18 cellular contexts compared by ENCODE assay signal in the genomic region with DNA sequence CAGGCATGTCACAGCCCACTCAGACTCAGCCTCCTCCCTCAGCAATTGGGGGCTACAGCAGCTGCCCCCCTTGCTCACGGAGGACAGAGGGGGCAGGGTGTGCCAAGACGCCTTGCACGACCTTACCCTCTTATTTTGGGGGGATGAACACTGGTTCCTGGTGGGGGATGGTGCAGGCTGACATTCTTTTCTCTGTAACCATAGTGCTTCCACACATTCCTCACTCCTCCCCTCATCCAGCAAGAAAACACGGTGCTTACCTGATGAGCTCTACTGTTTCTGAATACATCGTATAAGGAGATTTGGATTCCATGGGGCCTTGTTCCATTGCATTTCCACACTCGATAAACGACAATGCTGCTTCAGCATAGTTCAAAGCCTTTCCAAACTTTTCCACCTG.
"Had no signal": no experiment of that assay in that cellular context is flagged by ENCODE, and none has a peak within 500 bp of the region (broad histone marks: within the 10 kb centered on the region; RNA-seq: fewer than 3 reads in every experiment).

No MANE protein-coding gene starts in this region.

- H3K27me3 ChIP-seq: MG63 had no signal

- H3K4me1 ChIP-seq: SJCRH30 had no signal

- H3K27ac ChIP-seq: RWPE1, SJCRH30 had no signal

- H3K9me3 ChIP-seq: MG63, SJCRH30 had no signal

- H3K36me3 ChIP-seq: MG63, SJCRH30 had no signal

- H3K4me3 ChIP-seq: MG63, SJCRH30 had no signal

- DNase-seq: KBM-7, MG63, NCI-H1092, NCI-H1105 treated with DMSO at 0.1 percent for 48 hours, NCI-H1417 treated with DMSO at 0.1 percent for 48 hours, NCI-H146, NCI-H1694 treated with DMSO at 0.1 percent for 48 hours, NCI-H1930, NCI-H2081, NCI-H2107, NCI-H2227 treated with DMSO at 0.1 percent for 48 hours, NCI-H524 treated with DMSO at 0.1 percent for 48 hours, NCI-H69, NCI-H774, PC-3, SHP77, SJCRH30 had no signal
